8 cellular contexts compared by ENCODE assay signal in genomic region chr11:5004429-5005274, GRCh38. TPM values are rescaled to one million over a fixed set of nuclear protein-coding genes. Genes with fewer than 3 reads are reported as not detected.
A peak's percentile ranks its signal among the peaks of the same experiment; 100 is the strongest.
DNase-seq lines count a peak whose midpoint lies in the region; ATAC-seq and TF ChIP-seq lines count a peak whose summit lies in the region.

No MANE protein-coding gene starts in this region.

- H3K36me3 ChIP-seq in SJCRH30 = no peaks in the 10 kb centered on the region

- peak; percentile 81 for TF ChIP-seq CTCF in LNCaP clone FGC (IDR thresholded peaks at IDR 0.05; ENCODE audit: control insufficient read depth, extremely low read depth, insufficient read depth)
- TF ChIP-seq CTCF in neural crest cell (conservative IDR thresholded peaks at IDR 0.05) = peak; percentile 82

- no peaks in the 10 kb centered on the region for H3K9me3 ChIP-seq in SJCRH30 (replicated peaks)

- no peaks in the 10 kb centered on the region for H3K36me3 Mint-ChIP-seq in activated CD4-positive, alpha-beta T cell treated with anti-CD3 and anti-CD28 coated beads, Interleukin-2, amount 10 ng/mL, durations not matched to agents 24 days and 14 days (ENCODE audit: low read depth)
- H3K36me3 Mint-ChIP-seq in neural crest cell (ENCODE audit: low read depth) = no peaks in the 10 kb centered on the region

- no peak overlapping the region for H3K27ac Mint-ChIP-seq in activated CD4-positive, alpha-beta T cell treated with anti-CD3 and anti-CD28 coated beads, Interleukin-2, amount 10 ng/mL, durations not matched to agents 24 days and 14 days
- no peak overlapping the region for H3K27ac Mint-ChIP-seq in neural crest cell (ENCODE audit: unreplicated experiment)

- H3K27me3 Mint-ChIP-seq in activated CD4-positive, alpha-beta T cell treated with anti-CD3 and anti-CD28 coated beads, Interleukin-2, amount 10 ng/mL, durations not matched to agents 24 days and 14 days = no peaks in the 10 kb centered on the region
- H3K27me3 Mint-ChIP-seq in neural crest cell (ENCODE audit: low read depth) = peaks cover 38% of the 10 kb centered on the region

- no peaks in the 10 kb centered on the region for H3K4me1 Mint-ChIP-seq in activated CD4-positive, alpha-beta T cell treated with anti-CD3 and anti-CD28 coated beads, Interleukin-2, amount 10 ng/mL, durations not matched to agents 24 days and 14 days
- no peaks in the 10 kb centered on the region for H3K4me1 Mint-ChIP-seq in neural crest cell

- no peaks in the 10 kb centered on the region for H3K27me3 ChIP-seq in SJCRH30

- H3K9me3 Mint-ChIP-seq in activated CD4-positive, alpha-beta T cell treated with anti-CD3 and anti-CD28 coated beads, Interleukin-2, amount 10 ng/mL, durations not matched to agents 24 days and 14 days = no peaks in the 10 kb centered on the region
- no peaks in the 10 kb centered on the region for H3K9me3 Mint-ChIP-seq in neural crest cell

- peak; percentile 29 for ATAC-seq in esophagus mucosa

- peak; percentile 74 for DNase-seq in activated CD4-positive, alpha-beta T cell treated with anti-CD3 and anti-CD28 coated beads, Interleukin-2, amount 10 ng/mL, durations not matched to agents 24 days and 14 days
- DNase-seq in activated CD4-positive, alpha-beta T cell treated with anti-CD3 and anti-CD28 coated beads for 4 hours = no peak
- DNase-seq in LNCaP clone FGC (ENCODE audit: low read depth) (peak; percentile 57), SJCRH30 (peak; percentile 56 to 73), neural crest cell (ENCODE audit: low read depth, low spot score) (peak; percentile 53), GF-D8 (lab: John Stamatoyannopoulos, UW) (no peak), DMS114 treated with DMSO at 0.1 percent for 48 hours (lab: John Stamatoyannopoulos, UW; ENCODE audit: unreplicated experiment) (no peak)

- no peak overlapping the region for H3K4me3 Mint-ChIP-seq in activated CD4-positive, alpha-beta T cell treated with anti-CD3 and anti-CD28 coated beads, Interleukin-2, amount 10 ng/mL, durations not matched to agents 24 days and 14 days
- no peak overlapping the region for H3K4me3 Mint-ChIP-seq in neural crest cell

- H3K4me3 ChIP-seq in LNCaP clone FGC (ENCODE audit: low read depth, low read length) = no peak overlapping the region
- H3K4me3 ChIP-seq in SJCRH30 = no peak overlapping the region

- intact Hi-C loops in activated CD4-positive, alpha-beta T cell treated with anti-CD3 and anti-CD28 coated beads, Interleukin-2, amount 10 ng/mL, durations not matched to agents 24 days and 14 days (cut with micrococcal nuclease) = loop anchor here (2.0 to 5.0 kb wide), 2 partner anchors 368 to 817 kb away; partner anchors contain the start of gene OR51D1

- no peaks in the 10 kb centered on the region for H3K4me1 ChIP-seq in SJCRH30

- no peak overlapping the region for H3K27ac ChIP-seq in SJCRH30

RNA-seq across cellular contexts. Expression of gene OR51L1, which starts 10.0 kb away (rescaled TPM):
- not detected in 2 replicates for total RNA-seq in activated CD4-positive, alpha-beta T cell treated with anti-CD3 and anti-CD28 coated beads, Interleukin-2, amount 10 ng/mL, durations not matched to agents 24 days and 14 days
- not detected in 2 replicates for total RNA-seq in SJCRH30 (2014; rRNA removed; shearing (Covaris generic))
- total RNA-seq in esophagus mucosa = not detected
- not detected in 2 replicates for total RNA-seq in neural crest cell

RNA-seq across cellular contexts. Expression of gene OR52J3, which starts 41.7 kb away (rescaled TPM):
- total RNA-seq in activated CD4-positive, alpha-beta T cell treated with anti-CD3 and anti-CD28 coated beads, Interleukin-2, amount 10 ng/mL, durations not matched to agents 24 days and 14 days = not detected in 2 replicates
- not detected in 2 replicates for total RNA-seq in SJCRH30 (2014; rRNA removed; shearing (Covaris generic))
- total RNA-seq in esophagus mucosa = not detected
- not detected in 2 replicates for total RNA-seq in neural crest cell

RNA-seq across cellular contexts. Expression of gene OR51A2, which starts 49.1 kb away (rescaled TPM):
- not detected in 2 replicates for total RNA-seq in activated CD4-positive, alpha-beta T cell treated with anti-CD3 and anti-CD28 coated beads, Interleukin-2, amount 10 ng/mL, durations not matched to agents 24 days and 14 days
- not detected in 2 replicates for total RNA-seq in SJCRH30 (2014; rRNA removed; shearing (Covaris generic))
- total RNA-seq in esophagus mucosa (not detected), neural crest cell (not detected in 2 replicates)

RNA-seq across cellular contexts. Expression of gene OR52E2, which starts 54.8 kb away (rescaled TPM):
- not detected in 2 replicates for total RNA-seq in activated CD4-positive, alpha-beta T cell treated with anti-CD3 and anti-CD28 coated beads, Interleukin-2, amount 10 ng/mL, durations not matched to agents 24 days and 14 days
- not detected in 2 replicates for total RNA-seq in SJCRH30 (2014; rRNA removed; shearing (Covaris generic))
- total RNA-seq in esophagus mucosa = not detected
- not detected in 2 replicates for total RNA-seq in neural crest cell

RNA-seq across cellular contexts. Expression of gene OR51A4, which starts 57.2 kb away (rescaled TPM):
- total RNA-seq in activated CD4-positive, alpha-beta T cell treated with anti-CD3 and anti-CD28 coated beads, Interleukin-2, amount 10 ng/mL, durations not matched to agents 24 days and 14 days = not detected in 2 replicates
- total RNA-seq in SJCRH30 (2014; rRNA removed; shearing (Covaris generic)) = not detected in 2 replicates
- not detected for total RNA-seq in esophagus mucosa
- not detected in 2 replicates for total RNA-seq in neural crest cell

Comparison
In these comparisons a context has a peak if more than half of its experiments do, and no peak if none do; other contexts are left out.
1. DNase-seq: peak in activated CD4-positive, alpha-beta T cell treated with anti-CD3 and anti-CD28 coated beads, Interleukin-2, amount 10 ng/mL, durations not matched to agents 24 days and 14 days (single experiment), LNCaP clone FGC (single experiment), SJCRH30 (2 of 2) and neural crest cell (single experiment); none in activated CD4-positive, alpha-beta T cell treated with anti-CD3 and anti-CD28 coated beads for 4 hours (0 of 2), GF-D8 (single experiment) and DMS114 treated with DMSO at 0.1 percent for 48 hours (single experiment).